Comparison of ENCODE assay signal across 1 cellular context in genomic region chr1:86776108-86776507, GRCh38.
TF ChIP-seq lines count a peak whose summit lies in the region.

No MANE protein-coding gene starts in this region.

TF ChIP-seq in IMR-90, 13 proteins besides CTCF, POLR2A, EP300 and RAD21 (continued from another document):
- no peak for TF ChIP-seq ELK1 (IDR thresholded peaks at IDR 0.05; ENCODE audit: borderline replicate concordance, low read depth, low read length)
- no peak for TF ChIP-seq CHD1 (IDR thresholded peaks at IDR 0.05; ENCODE audit: low read depth, low read length)
- TF ChIP-seq MAZ (IDR thresholded peaks at IDR 0.05; ENCODE audit: borderline replicate concordance, low read depth, low read length): no peak
- TF ChIP-seq NFE2L2 (IDR thresholded peaks at IDR 0.05; ENCODE audit: low read depth, low read length): no peak
